Comparison of ENCODE assay signal across 24 cellular contexts in the genomic region with DNA sequence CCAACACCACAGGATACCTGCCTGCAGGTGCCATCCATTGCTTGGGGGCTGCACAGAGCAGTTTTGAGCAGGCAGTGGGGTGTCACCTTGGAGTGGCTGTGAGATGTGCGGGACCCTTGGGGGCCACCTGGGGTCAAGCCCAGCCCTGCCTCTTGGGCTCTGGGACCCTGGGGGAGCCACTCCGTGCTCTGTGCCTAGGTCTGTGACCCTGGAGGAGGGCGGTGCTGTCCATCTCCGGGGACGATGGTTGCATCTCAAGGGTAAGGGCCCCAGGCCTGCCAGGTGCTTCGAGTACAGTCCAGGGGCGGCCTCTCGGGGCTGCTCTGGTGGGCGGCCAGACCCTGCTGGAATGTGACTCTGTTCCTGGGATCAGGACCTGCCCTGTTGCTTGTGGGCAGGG. TPM values are rescaled to one million over a fixed set of nuclear protein-coding genes. Genes with fewer than 3 reads are reported as not detected.
"Had no signal": no experiment of that assay in that cellular context is flagged by ENCODE, and none has a peak within 500 bp of the region (broad histone marks: within the 10 kb centered on the region; RNA-seq: fewer than 3 reads in every experiment).

No MANE protein-coding gene starts in this region.

- H3K4me1 ChIP-seq: psoas muscle had no signal

- H3K36me3 Mint-ChIP-seq: type B pancreatic cell had no signal

- H3K36me3 ChIP-seq: neutrophil, suprapubic skin, thyroid gland had no signal

- H3K9me3 ChIP-seq: neutrophil, psoas muscle, suprapubic skin, thyroid gland had no signal

- H3K9me3 Mint-ChIP-seq: endodermal cell; naive thymus-derived CD4-positive, alpha-beta T cell; nephron progenitor cell; type B pancreatic cell had no signal

- H3K27ac Mint-ChIP-seq: endodermal cell; naive thymus-derived CD4-positive, alpha-beta T cell; nephron progenitor cell had no signal

- FAIRE-seq: endothelial cell of umbilical vein, islet of Langerhans, urothelium cell line had no signal

- H3K27ac ChIP-seq: coronary artery, neutrophil, psoas muscle, suprapubic skin, thyroid gland had no signal

- H3K4me3 ChIP-seq: coronary artery, psoas muscle, suprapubic skin, thyroid gland had no signal

- DNase-seq: effector CD4-positive, alpha-beta T cell; endodermal cell; foreskin melanocyte; head of caudate nucleus; hypothalamus; mammary epithelial cell; naive thymus-derived CD4-positive, alpha-beta T cell; nephron progenitor cell; psoas muscle; stimulated activated naive CD4-positive, alpha-beta T cell; thyroid gland had no signal

- ATAC-seq: naive thymus-derived CD4-positive, alpha-beta T cell; sciatic nerve had no signal

- H3K4me3 Mint-ChIP-seq: endodermal cell; naive thymus-derived CD4-positive, alpha-beta T cell had no signal

RNA-seq across cellular contexts. Expression of a gene that starts 8.7 kb away (rescaled TPM):
- total RNA-seq: chondrocyte; dermis microvascular lymphatic vessel endothelial cell; endothelial cell of umbilical vein; mammary epithelial cell; naive thymus-derived CD4-positive, alpha-beta T cell; osteoblast had no signal
- polyA plus RNA-seq: endothelial cell of umbilical vein; mammary epithelial cell; naive thymus-derived CD4-positive, alpha-beta T cell had no signal

RNA-seq across cellular contexts. Expression of a gene that starts 57.1 kb away (rescaled TPM):
- total RNA-seq: chondrocyte; dermis microvascular lymphatic vessel endothelial cell; endothelial cell of umbilical vein; naive thymus-derived CD4-positive, alpha-beta T cell; osteoblast; psoas muscle; sciatic nerve; skeletal muscle tissue had no signal
- polyA plus RNA-seq: endothelial cell of umbilical vein; liver; naive thymus-derived CD4-positive, alpha-beta T cell had no signal
